Comparison of ENCODE assay signal across 2 cellular contexts in genomic region chr22:40023226-40023925, GRCh38.
TF ChIP-seq lines count a peak whose summit lies in the region.

No MANE protein-coding gene starts in this region.

TF ChIP-seq in GM23338, 12 proteins besides CTCF, POLR2A, EP300 and RAD21 (continued from another document):
- TF ChIP-seq REST (IDR thresholded peaks at IDR 0.05; ENCODE audit: unreplicated experiment) = no peak
- TF ChIP-seq STAT1 (IDR thresholded peaks at IDR 0.05; ENCODE audit: unreplicated experiment) = no peak
- no peak for TF ChIP-seq NANOG (IDR thresholded peaks at IDR 0.05; ENCODE audit: borderline replicate concordance)
- no peak for TF ChIP-seq ETS1 (IDR thresholded peaks at IDR 0.05)
TF ChIP-seq in GM23338: peak in this region for 0.

TF ChIP-seq in neural cell, 6 proteins besides CTCF, POLR2A, EP300 and RAD21 (continued from another document):
- peak; percentile 34 for TF ChIP-seq MXI1 (conservative IDR thresholded peaks at IDR 0.05; ENCODE audit: poor library complexity, severe bottlenecking)
- TF ChIP-seq POLR2AphosphoS5 (IDR thresholded peaks at IDR 0.05) = no peak
- peak; percentile 44 for TF ChIP-seq SMC3 (conservative IDR thresholded peaks at IDR 0.05; ENCODE audit: poor library complexity)
